Comparison of ENCODE assay signal across 8 cellular contexts in the genomic region with DNA sequence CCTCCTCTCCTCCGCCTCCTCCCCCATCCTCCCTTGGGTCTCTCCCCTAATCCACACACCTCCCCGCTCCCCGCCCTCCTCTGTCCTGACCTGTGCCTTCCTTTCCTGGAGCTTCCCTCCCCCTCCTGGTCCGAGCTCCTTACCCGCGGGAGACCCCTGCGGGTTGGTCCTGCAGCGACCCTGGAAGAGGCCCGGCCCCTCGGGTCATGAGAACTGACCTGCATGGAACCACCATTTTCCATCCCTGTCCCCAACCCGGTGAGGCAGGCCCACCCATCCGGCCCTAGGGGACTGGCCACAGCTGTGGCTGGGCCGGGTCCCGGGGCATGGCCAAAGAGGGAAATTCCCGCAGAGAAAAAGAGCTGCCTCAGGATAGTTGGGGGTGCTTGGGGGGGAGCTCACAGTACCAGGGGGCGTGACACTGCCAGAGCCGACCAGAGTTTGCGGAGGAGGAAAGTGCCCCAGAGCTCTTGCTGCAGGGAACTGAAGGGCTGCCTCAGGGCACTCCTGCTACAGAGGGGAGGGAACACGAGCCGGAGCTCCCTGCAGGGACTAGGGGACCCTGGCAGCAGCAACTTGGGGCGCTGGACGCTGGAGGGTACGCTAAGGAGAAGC. TPM values are rescaled to one million over a fixed set of nuclear protein-coding genes. Genes with fewer than 3 reads are reported as not detected.
DNase-seq lines count a peak whose midpoint lies in the region; ATAC-seq, FAIRE-seq and TF ChIP-seq lines count a peak whose summit lies in the region.

No MANE protein-coding gene starts in this region.

- peaks cover 22% of the 10 kb centered on the region for H3F3A ChIP-seq in smooth muscle cell (ENCODE audit: low read depth)

- TF ChIP-seq CTCF in HCT116 (IDR thresholded peaks at IDR 0.05 in 2 of 3, conservative IDR thresholded peaks at IDR 0.05 in 1 of 3; ENCODE audit: borderline replicate concordance in 1 of 3, insufficient read depth in 1 of 3, low read depth in 2 of 3, low read length in 2 of 3) (no peak), mammary epithelial cell (conservative IDR thresholded peaks at IDR 0.05 in 1 of 2, IDR thresholded peaks at IDR 0.05 in 1 of 2; ENCODE audit: extremely low read depth in 1 of 2, insufficient read depth in 1 of 2, low read depth in 1 of 2, low read length in 2 of 2) (no peak), keratinocyte (optimal IDR thresholded peaks at IDR 0.05 in 1 of 3, IDR thresholded peaks at IDR 0.05 in 1 of 3, conservative IDR thresholded peaks at IDR 0.05 in 1 of 3; ENCODE audit: extremely low read depth in 1 of 3, insufficient read depth in 2 of 3, low read length in 3 of 3) (no peak), smooth muscle cell (IDR thresholded peaks at IDR 0.05; ENCODE audit: borderline replicate concordance, insufficient read depth, poor library complexity, severe bottlenecking) (no peak)

- H4K20me1 ChIP-seq in HCT116 (ENCODE audit: insufficient read depth) (no peaks in the 10 kb centered on the region), mammary epithelial cell (ENCODE audit: insufficient read depth, low read length) (no peaks in the 10 kb centered on the region), keratinocyte (ENCODE audit: control insufficient read depth, extremely low read depth, insufficient read depth, low read length) (no peaks in the 10 kb centered on the region), smooth muscle cell (ENCODE audit: low read depth) (peaks cover 27% of the 10 kb centered on the region)

- intact Hi-C loops in HCT116 (cut with micrococcal nuclease) = no loop called here
- intact Hi-C loops in mammary epithelial cell (cut with micrococcal nuclease) = loop anchor here (2.0 kb wide), 1 partner anchor 14 kb away; no protein-coding TSS in a partner anchor

- H3K36me3 ChIP-seq in HCT116 (ENCODE audit: control insufficient read depth in 1 of 2, insufficient read depth in 2 of 2, low read length in 2 of 2) (no peaks in the 10 kb centered on the region), NT2/D1 (ENCODE audit: insufficient read depth, insufficient read length, low read length) (peaks cover 32% of the 10 kb centered on the region), mammary epithelial cell (ENCODE audit: insufficient read depth, low read length) (no peaks in the 10 kb centered on the region), keratinocyte (ENCODE audit: control insufficient read depth in 2 of 2, extremely low read depth in 1 of 2, insufficient read depth in 2 of 2, low read length in 2 of 2) (peaks cover 0 to 3% of the 10 kb centered on the region in 2 experiments), smooth muscle cell (ENCODE audit: low read depth) (no peaks in the 10 kb centered on the region)

- RAD21 ChIA-PET in HCT116 (lab: Charles Lee; ENCODE audit: low non-redundant PET in 1 of 2, low total read pairs in 2 of 2, uncharacterized antibody in 2 of 2, unreplicated experiment in 2 of 2) = interaction anchor here (0.7 to 1.8 kb wide), 2 partner anchors 56 to 93 kb away, joined by 6 read pairs; no protein-coding TSS in a partner anchor

- H3K9me3 ChIP-seq in HCT116 (ENCODE audit: control insufficient read depth in 1 of 2, insufficient read depth in 1 of 2, low read depth in 1 of 2, low read length in 2 of 2) (no peaks in the 10 kb centered on the region), NT2/D1 (ENCODE audit: insufficient read depth, low read length) (no peaks in the 10 kb centered on the region), mammary epithelial cell (replicated peaks; ENCODE audit: insufficient read depth, low read length) (no peaks in the 10 kb centered on the region), keratinocyte (ENCODE audit: control insufficient read depth, low read depth, low read length) (no peaks in the 10 kb centered on the region), smooth muscle cell (replicated peaks; ENCODE audit: low read depth) (no peaks in the 10 kb centered on the region)

- H3K4me2 ChIP-seq in HCT116 (ENCODE audit: low read length) (peak overlapping the region; percentile 97), mammary epithelial cell (ENCODE audit: insufficient read depth, low read depth, low read length) (peak overlapping the region; percentile 99), keratinocyte (ENCODE audit: control insufficient read depth, extremely low read depth, insufficient read depth, low read depth, low read length) (peak overlapping the region; percentile 92), smooth muscle cell (peak overlapping the region; percentile 99)

- H3K9ac ChIP-seq in HCT116 (ENCODE audit: low read length) (peak overlapping the region; percentile 60), NT2/D1 (ENCODE audit: insufficient read length, low read depth) (peak overlapping the region; percentile 92), mammary epithelial cell (ENCODE audit: insufficient read depth, low read length) (peak overlapping the region; percentile 49), keratinocyte (ENCODE audit: control insufficient read depth, extremely low read depth, insufficient read depth, low read length) (peak overlapping the region; percentile 68), smooth muscle cell (ENCODE audit: low read depth) (peak overlapping the region; percentile 91)

- dilution Hi-C loops in mammary epithelial cell (cut with HindIII; ENCODE audit: low sequenced_read_pairs) = no loop called here
- dilution Hi-C loops in keratinocyte (cut with MboI; ENCODE audit: extremely low pct_ligation_motif_present, low sequenced_read_pairs) = no loop called here

- H3K79me2 ChIP-seq in HCT116 (ENCODE audit: insufficient read depth, low read length) = no peaks in the 10 kb centered on the region
- H3K79me2 ChIP-seq in mammary epithelial cell (ENCODE audit: insufficient read depth, low read length) = no peaks in the 10 kb centered on the region
- no peaks in the 10 kb centered on the region for H3K79me2 ChIP-seq in keratinocyte (ENCODE audit: control insufficient read depth, insufficient read depth, low read length)
- peaks cover 34% of the 10 kb centered on the region for H3K79me2 ChIP-seq in smooth muscle cell (ENCODE audit: low read depth)

- H3K4me3 ChIP-seq in HCT116 (replicated peaks in 1 of 2; ENCODE audit: low read depth in 1 of 2, low read length in 2 of 2) (peak overlapping the region; percentile 61 to 74), NT2/D1 (ENCODE audit: insufficient read length, low read depth) (peak overlapping the region; percentile 63), mammary epithelial cell (replicated peaks in 1 of 3; ENCODE audit: insufficient read depth in 1 of 3, low read depth in 2 of 3, low read length in 3 of 3) (peak overlapping the region; percentile 68 to 72 (median 72)), keratinocyte (ENCODE audit: control insufficient read depth in 2 of 3, extremely low read depth in 1 of 3, insufficient read depth in 2 of 3, low read depth in 1 of 3, low read length in 3 of 3) (peak overlapping the region; percentile 47 to 85 (median 80)), smooth muscle cell (peak overlapping the region; percentile 88)

- DNase-seq in SKM-1 (lab: John Stamatoyannopoulos, UW; ENCODE audit: unreplicated experiment) (peak; percentile 7), SKM-1 treated with dmso at 0.1 percent for 144 hours (lab: John Stamatoyannopoulos, UW; ENCODE audit: unreplicated experiment) (no peak), HCT116 (ENCODE audit: low read depth, low spot score) (no peak), NT2/D1 (ENCODE audit: low read depth, low spot score) (no peak), mammary epithelial cell (no peak), keratinocyte (ENCODE audit: low read depth, low spot score) (no peak), smooth muscle cell (lab: John Stamatoyannopoulos, UW; ENCODE audit: unreplicated experiment) (peak; percentile 69), HTR-8/SVneo (ENCODE audit: insufficient read length, low spot score) (no peak)

- H2AFZ ChIP-seq in HCT116 (ENCODE audit: low read depth, low read length, poor library complexity, severe bottlenecking) (peak overlapping the region; percentile 32), mammary epithelial cell (ENCODE audit: low read depth, low read length) (peak overlapping the region; percentile 93), keratinocyte (ENCODE audit: control insufficient read depth, low read length) (peak overlapping the region; percentile 77), smooth muscle cell (ENCODE audit: low read depth) (no peak overlapping the region)

- H3K27me3 ChIP-seq in HCT116 (ENCODE audit: insufficient read depth, low read length) = 0 out of 2 replicates have a peak, but pooled peaks cover 4% of the 10 kb centered on the region
- no peaks in the 10 kb centered on the region for H3K27me3 ChIP-seq in NT2/D1 (ENCODE audit: insufficient read depth, insufficient read length)
- no peaks in the 10 kb centered on the region for H3K27me3 ChIP-seq in mammary epithelial cell (ENCODE audit: insufficient read depth, low read length)
- H3K27me3 ChIP-seq in keratinocyte (ENCODE audit: control insufficient read depth, extremely low read depth, insufficient read depth, low read length) = peaks cover 17% of the 10 kb centered on the region
- no peaks in the 10 kb centered on the region for H3K27me3 ChIP-seq in smooth muscle cell (ENCODE audit: low read depth)

- no peaks in the 10 kb centered on the region for H3K9me1 ChIP-seq in keratinocyte (ENCODE audit: control insufficient read depth, extremely low read depth, insufficient read depth, low read length)

- 4% methylated on average over 16 of the region's 23 CpGs for WGBS in mammary epithelial cell (ENCODE audit: low coverage, missing lambda C conversion rate)
- WGBS in smooth muscle cell (ENCODE audit: low lambda C conversion rate) = 0% methylated on average over 20 of the region's 23 CpGs

- POLR2A ChIA-PET in HCT116 (lab: Charles Lee) = no interaction called here

- H3K27ac ChIP-seq in HCT116 (ENCODE audit: low read depth, low read length) (peak overlapping the region; percentile 47; the same call in 1 of the 2 replicates), mammary epithelial cell (ENCODE audit: insufficient read depth, low read depth, low read length) (no peak overlapping the region), keratinocyte (ENCODE audit: control insufficient read depth, insufficient read depth, low read length) (peak overlapping the region; percentile 20), smooth muscle cell (ENCODE audit: low read depth) (peak overlapping the region; percentile 93)

- FAIRE-seq in keratinocyte (lab: Jason Lieb, UNC) = no peak
- no peak for FAIRE-seq in HTR-8/SVneo (lab: Jason Lieb, UNC)

- CTCF ChIA-PET in HCT116 (lab: Charles Lee) (interaction anchor here (0.9 to 2.4 kb wide), 7 partner anchors 17 to 100 kb away, joined by 3 to 10 read pairs (median 4); no protein-coding TSS in a partner anchor), mammary epithelial cell (lab: Charles Lee; ENCODE audit: low non-redundant PET) (interaction anchor here (0.6 to 1.9 kb wide), 6 partner anchors 16 to 96 kb away, joined by 3 to 10 read pairs (median 8); no protein-coding TSS in a partner anchor)

- no peaks in the 10 kb centered on the region for H3K9me2 ChIP-seq in HCT116 (ENCODE audit: insufficient read depth)

- TSS peak; percentile 38 for BruUV-seq in HCT116 (replicated peaks; lab: Mats Ljungman, UMichigan)
- no TSS peak for BruUV-seq in mammary epithelial cell (replicated peaks; lab: Mats Ljungman, UMichigan)

- in situ Hi-C loops in mammary epithelial cell (cut with MboI; ENCODE audit: low sequenced_read_pairs in 2 of 2) = no loop called here

- peak; percentile 45 for ATAC-seq in HCT116

- TF ChIP-seq RAD21 in HCT116 (IDR thresholded peaks at IDR 0.05; ENCODE audit: low read depth) = no peak

- no peak for TF ChIP-seq POLR2A in HCT116 (IDR thresholded peaks at IDR 0.05; ENCODE audit: borderline replicate concordance, extremely low read depth, insufficient read depth, insufficient read length)

- H3K4me1 ChIP-seq in HCT116 (ENCODE audit: control insufficient read depth in 1 of 2, insufficient read depth in 2 of 2, low read length in 2 of 2) (peaks cover 7 to 28% of the 10 kb centered on the region in 2 experiments), NT2/D1 (ENCODE audit: insufficient read depth, insufficient read length) (peaks cover 3% of the 10 kb centered on the region), mammary epithelial cell (ENCODE audit: insufficient read depth, low read length) (peaks cover 30% of the 10 kb centered on the region), keratinocyte (ENCODE audit: control insufficient read depth, extremely low read depth, insufficient read depth, low read length) (peaks cover 18% of the 10 kb centered on the region), smooth muscle cell (ENCODE audit: low read depth) (peaks cover 25% of the 10 kb centered on the region)

RNA-seq across cellular contexts. Expression of a gene that starts 0.6 kb away (rescaled TPM):
- total RNA-seq in HCT116 (2021; ENCODE audit: unreplicated experiment) (6.3 TPM), mammary epithelial cell (10 to 100 TPM; 15.2 to 26.0 TPM), smooth muscle cell (53.1 and 74.4 TPM in 2 replicates)
- polyA plus RNA-seq in HCT116 (2012) = 4.3 and 4.7 TPM in 2 replicates
- polyA plus RNA-seq in mammary epithelial cell (9.8 TPM), keratinocyte (8.7 to 14.4 TPM (median 11.9 TPM) in 3 replicates), smooth muscle cell (67.8 and 73.5 TPM in 2 replicates)
- polyA minus RNA-seq in mammary epithelial cell (34.7 TPM), keratinocyte (10.5 to 39.4 TPM (median 26.2 TPM) in 3 replicates)
- 7.7 TPM for polyA plus RNA-seq in keratinocyte (2011; ENCODE audit: low read depth)
- polyA plus RNA-seq in keratinocyte (2011; cell fraction: cytosol; rRNA removed) = 10.9 and 11.1 TPM in 2 replicates
- 34.3 and 52.7 TPM in 2 replicates for polyA plus RNA-seq in keratinocyte (2011; cell fraction: nucleus; rRNA removed)
- polyA plus RNA-seq in keratinocyte (2012; ENCODE audit: low replicate concordance) = 7.0 and 8.0 TPM in 2 replicates
- 9.4 TPM for polyA minus RNA-seq in keratinocyte (2011; cell fraction: cytosol; rRNA and poly(A)+ RNA removed)
- polyA minus RNA-seq in keratinocyte (2011; cell fraction: nucleus; rRNA and poly(A)+ RNA removed) = 14.1 and 16.1 TPM in 2 replicates

RNA-seq across cellular contexts. Expression of a gene that starts 13.1 kb away (rescaled TPM):
- not detected for total RNA-seq in HCT116 (2021; ENCODE audit: unreplicated experiment)
- not detected in 2 replicates for polyA plus RNA-seq in HCT116 (2012)
- not detected for total RNA-seq in mammary epithelial cell
- polyA plus RNA-seq in mammary epithelial cell = not detected
- not detected for polyA minus RNA-seq in mammary epithelial cell
- polyA plus RNA-seq in keratinocyte = not detected in 3 replicates
- polyA plus RNA-seq in keratinocyte (2011; ENCODE audit: low read depth) = 0.45 TPM
- not detected in 2 replicates for polyA plus RNA-seq in keratinocyte (2011; cell fraction: cytosol; rRNA removed)
- not detected in 2 replicates for polyA plus RNA-seq in keratinocyte (2011; cell fraction: nucleus; rRNA removed)
- polyA plus RNA-seq in keratinocyte (2012; ENCODE audit: low replicate concordance) = 0.63 TPM in 1 of 2 replicates, not detected in the other
- polyA minus RNA-seq in keratinocyte = not detected in 3 replicates
- polyA minus RNA-seq in keratinocyte (2011; cell fraction: cytosol; rRNA and poly(A)+ RNA removed) = not detected
- polyA minus RNA-seq in keratinocyte (2011; cell fraction: nucleus; rRNA and poly(A)+ RNA removed) = not detected in 2 replicates
- not detected in 2 replicates for total RNA-seq in smooth muscle cell
- polyA plus RNA-seq in smooth muscle cell = not detected in 2 replicates

RNA-seq across cellular contexts. Expression of a gene that starts 27.7 kb away (rescaled TPM):
- total RNA-seq in HCT116 (2021; ENCODE audit: unreplicated experiment) (16.6 TPM), mammary epithelial cell (10 to 100 TPM; 25.0 to 62.1 TPM), smooth muscle cell (10.0 and 15.2 TPM in 2 replicates)
- 10.6 and 13.3 TPM in 2 replicates for polyA plus RNA-seq in HCT116 (2012)
- polyA plus RNA-seq in mammary epithelial cell (37.9 TPM), keratinocyte (23.1 to 35.3 TPM (median 24.8 TPM) in 3 replicates), smooth muscle cell (8.8 and 12.6 TPM in 2 replicates)
- polyA minus RNA-seq in mammary epithelial cell (4.9 TPM), keratinocyte (16.3 to 21.7 TPM (median 21.3 TPM) in 3 replicates)
- polyA plus RNA-seq in keratinocyte (2011; ENCODE audit: low read depth) = 3.3 TPM
- 13.6 and 54.2 TPM in 2 replicates for polyA plus RNA-seq in keratinocyte (2011; cell fraction: cytosol; rRNA removed)
- 92.2 and 119 TPM in 2 replicates for polyA plus RNA-seq in keratinocyte (2011; cell fraction: nucleus; rRNA removed)
- 23.8 and 28.7 TPM in 2 replicates for polyA plus RNA-seq in keratinocyte (2012; ENCODE audit: low replicate concordance)
- polyA minus RNA-seq in keratinocyte (2011; cell fraction: cytosol; rRNA and poly(A)+ RNA removed) = 57.2 TPM
- 23.7 and 26.5 TPM in 2 replicates for polyA minus RNA-seq in keratinocyte (2011; cell fraction: nucleus; rRNA and poly(A)+ RNA removed)

RNA-seq across cellular contexts. Expression of a gene that starts 28.6 kb away (rescaled TPM):
- not detected for total RNA-seq in HCT116 (2021; ENCODE audit: unreplicated experiment)
- 0.04 TPM in 1 of 2 replicates, not detected in the other for polyA plus RNA-seq in HCT116 (2012)
- 10 to 100 TPM; 33.3 to 43.0 TPM for total RNA-seq in mammary epithelial cell
- polyA plus RNA-seq in mammary epithelial cell = 30.9 TPM
- 28.5 TPM for polyA minus RNA-seq in mammary epithelial cell
- polyA plus RNA-seq in keratinocyte = 17.4 to 36.6 TPM (median 19.0 TPM) in 3 replicates
- 169 TPM for polyA plus RNA-seq in keratinocyte (2011; ENCODE audit: low read depth)
- polyA plus RNA-seq in keratinocyte (2011; cell fraction: cytosol; rRNA removed) = 19.3 and 22.8 TPM in 2 replicates
- polyA plus RNA-seq in keratinocyte (2011; cell fraction: nucleus; rRNA removed) = 51.6 and 58.1 TPM in 2 replicates
- polyA plus RNA-seq in keratinocyte (2012; ENCODE audit: low replicate concordance) = 24.5 and 513 TPM in 2 replicates
- 14.7 to 29.6 TPM (median 16.9 TPM) in 3 replicates for polyA minus RNA-seq in keratinocyte
- polyA minus RNA-seq in keratinocyte (2011; cell fraction: cytosol; rRNA and poly(A)+ RNA removed) = 21.3 TPM
- polyA minus RNA-seq in keratinocyte (2011; cell fraction: nucleus; rRNA and poly(A)+ RNA removed) = 22.5 and 22.9 TPM in 2 replicates
- total RNA-seq in smooth muscle cell = 1.4 and 4.1 TPM in 2 replicates
- polyA plus RNA-seq in smooth muscle cell = 0.66 and 0.93 TPM in 2 replicates

RNA-seq across cellular contexts. Expression of a gene that starts 30.1 kb away (rescaled TPM):
- total RNA-seq in HCT116 (2021; ENCODE audit: unreplicated experiment) = 0.59 TPM
- 0.29 and 0.52 TPM in 2 replicates for polyA plus RNA-seq in HCT116 (2012)
- total RNA-seq in mammary epithelial cell = 1 to 10 TPM in 1 of 2 donors, under 1 TPM in 1; 0.33 to 2.3 TPM
- polyA plus RNA-seq in mammary epithelial cell = 1.8 TPM
- not detected for polyA minus RNA-seq in mammary epithelial cell
- 1.1 to 1.4 TPM (median 1.3 TPM) in 3 replicates for polyA plus RNA-seq in keratinocyte
- polyA plus RNA-seq in keratinocyte (2011; ENCODE audit: low read depth) = 1.2 TPM
- polyA plus RNA-seq in keratinocyte (2011; cell fraction: cytosol; rRNA removed) = 0.74 and 1.1 TPM in 2 replicates
- polyA plus RNA-seq in keratinocyte (2011; cell fraction: nucleus; rRNA removed) = 1.7 and 1.8 TPM in 2 replicates
- 1.4 and 2.1 TPM in 2 replicates for polyA plus RNA-seq in keratinocyte (2012; ENCODE audit: low replicate concordance)
- 0.63 to 1.9 TPM (median 1.2 TPM) in 3 replicates for polyA minus RNA-seq in keratinocyte
- not detected for polyA minus RNA-seq in keratinocyte (2011; cell fraction: cytosol; rRNA and poly(A)+ RNA removed)
- polyA minus RNA-seq in keratinocyte (2011; cell fraction: nucleus; rRNA and poly(A)+ RNA removed) = 0.53 TPM in 1 of 2 replicates, not detected in the other
- 1.0 TPM in 1 of 2 replicates, not detected in the other for total RNA-seq in smooth muscle cell
- 0.41 TPM in 1 of 2 replicates, not detected in the other for polyA plus RNA-seq in smooth muscle cell

Comparison
In these comparisons a context has a peak if more than half of its experiments do, and no peak if none do; other contexts are left out.
1. DNase-seq: peak in SKM-1 (single experiment) and smooth muscle cell (single experiment); none in SKM-1 treated with dmso at 0.1 percent for 144 hours (single experiment), HCT116 (single experiment), NT2/D1 (single experiment), mammary epithelial cell (single experiment), keratinocyte (single experiment) and HTR-8/SVneo (single experiment).
2. Peak in every context shown above with its lines, with median percentiles within 50 percentile points of each other: H3K4me2 ChIP-seq, H3K4me3 ChIP-seq and H3K9ac ChIP-seq.